In the genomic region with DNA sequence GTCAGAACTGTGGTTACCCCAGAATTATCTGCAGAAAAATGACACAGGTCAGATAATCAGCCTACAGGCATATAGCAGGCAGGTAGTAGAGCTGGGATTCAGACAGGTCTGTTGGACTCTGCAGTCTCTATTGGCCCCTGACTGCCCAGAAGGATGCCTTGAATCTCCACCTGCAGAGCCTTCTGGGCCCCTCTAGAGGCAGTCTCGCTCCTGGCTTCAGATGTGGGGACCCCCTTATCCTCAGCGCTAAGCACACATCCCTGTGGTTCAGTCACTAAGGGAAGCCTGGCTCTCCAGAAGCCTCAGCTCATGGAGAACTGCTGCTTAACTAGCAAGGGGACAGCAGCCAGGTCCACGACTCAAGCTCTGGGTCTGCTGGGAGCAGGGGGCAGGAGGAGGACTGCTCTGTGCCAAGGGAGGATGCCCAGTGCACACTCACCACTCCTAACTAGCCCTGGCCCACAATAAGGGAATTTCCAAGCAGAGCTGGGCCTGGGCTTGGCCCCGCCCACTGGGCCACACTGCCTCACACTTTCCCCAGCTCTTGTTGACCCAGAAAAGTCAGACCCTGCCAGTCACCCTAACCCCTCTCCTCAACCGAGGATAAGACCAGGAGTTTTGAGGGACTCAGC, we compare ENCODE assay signal across 8 cellular contexts. TPM values are rescaled to one million over a fixed set of nuclear protein-coding genes. Genes with fewer than 3 reads are reported as not detected.
A peak's percentile ranks its signal among the peaks of the same experiment; 100 is the strongest.
DNase-seq lines count a peak whose midpoint lies in the region; ATAC-seq, FAIRE-seq and TF ChIP-seq lines count a peak whose summit lies in the region.
"Had no signal": no experiment of that assay in that cellular context is flagged by ENCODE, and none has a peak within 500 bp of the region (broad histone marks: within the 10 kb centered on the region; RNA-seq: fewer than 3 reads in every experiment).

No MANE protein-coding gene starts in this region.

- H3K36me3 ChIP-seq in Peyer's patch (no peaks in the 10 kb centered on the region), small intestine (ENCODE audit: control insufficient read depth in 2 of 2, insufficient read depth in 2 of 2, low read length in 2 of 2) (no peaks in the 10 kb centered on the region)
- H3K36me3 ChIP-seq in effector memory CD4-positive, alpha-beta T cell (ENCODE audit: control insufficient read depth, insufficient read depth, low read length) = no peaks in the 10 kb centered on the region

- TF ChIP-seq POLR2A in Peyer's patch (IDR thresholded peaks at IDR 0.05) = no peak

- H3K27me3 ChIP-seq in Peyer's patch (no peaks in the 10 kb centered on the region), small intestine (ENCODE audit: control insufficient read depth in 2 of 2, insufficient read depth in 2 of 2, low read length in 2 of 2) (no peaks in the 10 kb centered on the region)
- H3K27me3 ChIP-seq in effector memory CD4-positive, alpha-beta T cell (replicated peaks; ENCODE audit: control insufficient read depth, insufficient read depth, low read length, poor library complexity, severe bottlenecking) = no peaks in the 10 kb centered on the region

- H3K4me1 ChIP-seq in Peyer's patch = peaks cover 7 to 52% (median 16%) of the 10 kb centered on the region in 4 donors
- peaks cover 25% of the 10 kb centered on the region for H3K4me1 ChIP-seq in effector memory CD4-positive, alpha-beta T cell (ENCODE audit: control insufficient read depth, insufficient read depth, low read length, poor library complexity, severe bottlenecking)
- H3K4me1 ChIP-seq in small intestine (ENCODE audit: control insufficient read depth in 2 of 2, insufficient read depth in 1 of 2, low read depth in 1 of 2, low read length in 1 of 2) = peaks cover 9 to 31% of the 10 kb centered on the region in 2 donors

- no peak overlapping the region for H3K4me3 ChIP-seq in Peyer's patch
- no peak overlapping the region for H3K4me3 ChIP-seq in effector memory CD4-positive, alpha-beta T cell (ENCODE audit: insufficient read depth, low read depth, low read length, poor library complexity, severe bottlenecking)
- no peak overlapping the region for H3K4me3 ChIP-seq in small intestine (ENCODE audit: low read depth in 1 of 2, low read length in 2 of 2)

- FAIRE-seq in small intestine (lab: Jason Lieb, UNC) = no peak
- FAIRE-seq: frontal cortex had no signal

- DNase-seq in Peyer's patch = no peak
- DNase-seq in effector memory CD4-positive, alpha-beta T cell = peak in 2 of 3 donors; percentile 24 to 33
- no peak for DNase-seq in small intestine
- DNase-seq in RKO (ENCODE audit: low spot score) = no peak
- DNase-seq in HK-2 (ENCODE audit: unreplicated experiment) = no peak

- TF ChIP-seq CTCF in GM12874 (IDR thresholded peaks at IDR 0.05; ENCODE audit: insufficient read depth, low read depth, low read length) (peak; percentile 40; the same call in 1 of the 2 replicates), Peyer's patch (IDR thresholded peaks at IDR 0.05) (no peak)

- 70 to 84% (median 73%) methylated on average over 5 of the region's 5 CpGs for WGBS in small intestine, 3 donors

- peak overlapping the region; percentile 79 to 82 (median 81) for H3K27ac ChIP-seq in Peyer's patch
- H3K27ac ChIP-seq in effector memory CD4-positive, alpha-beta T cell (ENCODE audit: insufficient read depth, low read length, poor library complexity, severe bottlenecking) = no peak overlapping the region
- H3K27ac ChIP-seq in small intestine (ENCODE audit: low read depth in 1 of 2, low read length in 1 of 2) = peak overlapping the region; percentile 71 to 96

- no peak for ATAC-seq in HG03280 (IDR thresholded peaks at IDR 0.05; ENCODE audit: unreplicated experiment)

- no peaks in the 10 kb centered on the region for H3K9me3 ChIP-seq in Peyer's patch
- no peaks in the 10 kb centered on the region for H3K9me3 ChIP-seq in effector memory CD4-positive, alpha-beta T cell (ENCODE audit: control insufficient read depth, low read length)
- H3K9me3 ChIP-seq in small intestine (ENCODE audit: control insufficient read depth, low read depth) = no peaks in the 10 kb centered on the region

RNA-seq across cellular contexts. Expression of a gene that starts 18.9 kb away (rescaled TPM):
- total RNA-seq in Peyer's patch = 10 to 100 TPM in 3 of 4 donors, 1 to 10 TPM in 1; 5.8 to 68.3 (median 48.2) TPM
- polyA plus RNA-seq in small intestine = 10 to 100 TPM; 40.2 to 41.3 (median 41.2) TPM

Comparison
In these comparisons a context has a peak if more than half of its experiments do, and no peak if none do; other contexts are left out.
1. DNase-seq: peak in effector memory CD4-positive, alpha-beta T cell (2 of 3); none in Peyer's patch (0 of 3), small intestine (single experiment), RKO (single experiment) and HK-2 (single experiment).